1 cellular context compared by ENCODE assay signal in the genomic region with DNA sequence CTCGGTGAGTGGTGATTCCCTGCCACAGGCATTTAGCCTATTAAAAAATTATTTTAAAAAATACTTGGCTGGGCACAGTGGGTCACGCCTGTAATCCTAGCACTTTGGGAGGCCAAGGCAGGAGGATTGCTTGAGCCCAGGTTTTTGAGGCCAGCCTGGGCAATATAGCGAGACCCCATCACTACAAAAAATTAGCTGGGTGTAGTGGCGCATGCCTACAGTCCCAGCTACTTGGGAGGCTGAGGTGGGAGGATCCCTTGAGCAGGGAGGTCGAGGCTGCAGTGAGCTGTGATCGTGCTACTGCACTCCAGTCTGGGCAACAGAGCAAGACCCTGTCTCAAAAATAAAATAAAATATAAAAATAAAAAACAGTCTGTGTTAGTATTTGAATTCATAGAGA.
TF ChIP-seq lines count a peak whose summit lies in the region.

No MANE protein-coding gene starts in this region.

TF ChIP-seq in K562, 482 proteins besides CTCF, POLR2A, EP300 and RAD21:
- peak; percentile 40 for TF ChIP-seq ZNF121 (CRISPR knock-in tag; conservative IDR thresholded peaks at IDR 0.05)
